ENCODE assay signal across 24 cellular contexts in genomic region chr22:43427296-43428004, GRCh38. TPM values are rescaled to one million over a fixed set of nuclear protein-coding genes. Genes with fewer than 3 reads are reported as not detected.
"Had no signal": no experiment of that assay in that cellular context is flagged by ENCODE, and none has a peak within 500 bp of the region (broad histone marks: within the 10 kb centered on the region; RNA-seq: fewer than 3 reads in every experiment).

No MANE protein-coding gene starts in this region.

- ATAC-seq: activated CD8-positive, alpha-beta memory T cell treated with anti-CD3 and anti-CD28 coated beads, Interleukin-2, amount 10 ng/mL, durations not matched to agents 7 days and 5 days; left cardiac atrium; psoas muscle; right lobe of liver had no signal

- H3K4me2 ChIP-seq: smooth muscle cell had no signal

- FAIRE-seq: endothelial cell of umbilical vein had no signal

- H3K4me3 Mint-ChIP-seq: activated CD8-positive, alpha-beta memory T cell treated with anti-CD3 and anti-CD28 coated beads, Interleukin-2, amount 10 ng/mL, durations not matched to agents 7 days and 5 days; activated naive CD4-positive, alpha-beta T cell treated with anti-CD3 and anti-CD28 coated beads, Interleukin-2, amount 10 ng/mL, durations not matched to agents 7 days and 5 days; immature natural killer cell; mesothelial cell of epicardium had no signal

- H3K4me1 Mint-ChIP-seq: activated CD8-positive, alpha-beta memory T cell treated with anti-CD3 and anti-CD28 coated beads, Interleukin-2, amount 10 ng/mL, durations not matched to agents 7 days and 5 days; activated naive CD4-positive, alpha-beta T cell treated with anti-CD3 and anti-CD28 coated beads, Interleukin-2, amount 10 ng/mL, durations not matched to agents 7 days and 5 days; immature natural killer cell; mesothelial cell of epicardium had no signal

- H3K27ac Mint-ChIP-seq: activated CD8-positive, alpha-beta memory T cell treated with anti-CD3 and anti-CD28 coated beads, Interleukin-2, amount 10 ng/mL, durations not matched to agents 7 days and 5 days; activated naive CD4-positive, alpha-beta T cell treated with anti-CD3 and anti-CD28 coated beads, Interleukin-2, amount 10 ng/mL, durations not matched to agents 7 days and 5 days; immature natural killer cell; mesothelial cell of epicardium had no signal

- H3K9me3 ChIP-seq: esophagus squamous epithelium, psoas muscle, right lobe of liver, upper lobe of left lung had no signal

- H3K4me1 ChIP-seq: esophagus squamous epithelium, psoas muscle, right lobe of liver, upper lobe of left lung had no signal

- DNase-seq: activated CD4-positive, alpha-beta T cell treated with anti-CD3 and anti-CD28 coated beads for 1 hour; activated CD4-positive, alpha-beta T cell treated with anti-CD3 and anti-CD28 coated beads, Interleukin-2, amount 50 U/mL, for 48 hours; activated CD8-positive, alpha-beta memory T cell treated with anti-CD3 and anti-CD28 coated beads, Interleukin-2, amount 10 ng/mL, durations not matched to agents 7 days and 5 days; activated naive CD4-positive, alpha-beta T cell treated with anti-CD3 and anti-CD28 coated beads, Interleukin-2, amount 10 ng/mL, durations not matched to agents 7 days and 5 days; activated T-cell treated with anti-CD3 and anti-CD28 coated beads, Interleukin-2, amount 50 U/mL, for 1 hour; esophagus squamous epithelium; hypothalamus; immature natural killer cell; left cardiac atrium; stimulated activated CD4-positive, alpha-beta T cell treated with anti-CD3 and anti-CD28 coated beads, Interleukin-4, amount 100 ng/mL, for 4 hours; stimulated activated CD8-positive, alpha-beta memory T cell treated with anti-CD3 and anti-CD28 coated beads, Interleukin-4, amount 100 ng/mL, for 48 hours; stimulated activated naive CD4-positive, alpha-beta T cell treated with Interleukin-2 at 50 U/mL for 16 hours had no signal

- H3K27ac ChIP-seq: cardiac muscle cell, coronary artery, esophagus squamous epithelium, psoas muscle, right lobe of liver, upper lobe of left lung had no signal

- H3K27me3 ChIP-seq: right lobe of liver had no signal

- H3K36me3 ChIP-seq: cardiac muscle cell, esophagus squamous epithelium, right lobe of liver, upper lobe of left lung had no signal

- H3K4me3 ChIP-seq: cardiac muscle cell, coronary artery, esophagus squamous epithelium, lung, psoas muscle, right lobe of liver, smooth muscle cell, upper lobe of left lung had no signal

- H3K9me3 Mint-ChIP-seq: activated naive CD4-positive, alpha-beta T cell treated with anti-CD3 and anti-CD28 coated beads, Interleukin-2, amount 10 ng/mL, durations not matched to agents 7 days and 5 days; immature natural killer cell; mesothelial cell of epicardium had no signal

RNA-seq across cellular contexts. Expression of gene MPPED1, which starts 15.6 kb away (rescaled TPM):
- total RNA-seq: activated CD8-positive, alpha-beta memory T cell treated with anti-CD3 and anti-CD28 coated beads, Interleukin-2, amount 10 ng/mL, durations not matched to agents 7 days and 5 days; endothelial cell of umbilical vein; esophagus squamous epithelium; fibroblast of villous mesenchyme; osteocyte; psoas muscle; smooth muscle cell; T-helper 1 cell treated with Interleukin-12 subunit alpha and Interleukin-12 subunit beta and Interleukin-4 antibody, amounts not matched to agents 30 ng/mL and 1 ng/mL, for 36 hours; upper lobe of left lung had no signal
- polyA plus RNA-seq: cardiac muscle cell, endothelial cell of umbilical vein, immature natural killer cell, smooth muscle cell had no signal
